In genomic region chr4:140150886-140151699, GRCh38 we compare ENCODE assay signal across 8 cellular contexts. TPM values are rescaled to one million over a fixed set of nuclear protein-coding genes. Genes with fewer than 3 reads are reported as not detected.
DNase-seq lines count a peak whose midpoint lies in the region; ATAC-seq and TF ChIP-seq lines count a peak whose summit lies in the region.

No MANE protein-coding gene starts in this region.

- peak overlapping the region; percentile 70 for H3K27ac Mint-ChIP-seq in central memory CD8-positive, alpha-beta T cell (ENCODE audit: low read depth)

- peaks cover 10% of the 10 kb centered on the region for H3K27me3 Mint-ChIP-seq in central memory CD8-positive, alpha-beta T cell

- POLR2A ChIA-PET in HEK293T (lab: Yijun Ruan, JAX) = interaction anchor here (0.6 to 3.0 kb wide), 27 partner anchors 9 to 193 kb away, joined by 3 to 14 read pairs (median 4); no protein-coding TSS in a partner anchor

- H3K4me1 Mint-ChIP-seq in central memory CD8-positive, alpha-beta T cell = peaks cover 27% of the 10 kb centered on the region

- peaks cover 20% of the 10 kb centered on the region for H3K36me3 Mint-ChIP-seq in central memory CD8-positive, alpha-beta T cell (ENCODE audit: insufficient read depth)

- CTCF ChIA-PET in HEK293T (lab: Yijun Ruan, JAX) = no interaction called here

- peak overlapping the region; percentile 90 for H3K4me3 Mint-ChIP-seq in central memory CD8-positive, alpha-beta T cell

- peak; percentile 34 for ATAC-seq in central memory CD8-positive, alpha-beta T cell (replicated peaks; ENCODE audit: extremely low read depth, poor library complexity, severe bottlenecking)
- ATAC-seq in HG03039 (IDR thresholded peaks at IDR 0.05; ENCODE audit: unreplicated experiment) = no peak

- DNase-seq in C1 segment of cervical spinal cord (lab: John Stamatoyannopoulos, UW) = peak; percentile 51 to 94 (median 81)
- DNase-seq in HEK293T (ENCODE audit: extremely low spot score) = peak; percentile 67
- DNase-seq in NCI-H460 (ENCODE audit: extremely low read depth, low read depth) = peak; percentile 88
- DNase-seq in activated CD4-positive, CD25-positive, alpha-beta regulatory T cell treated with anti-CD3 and anti-CD28 coated beads, Interleukin-2, amount 50 U/mL, for 16 hours (ENCODE audit: low read depth, low spot score) = peak; percentile 28
- DNase-seq in central memory CD8-positive, alpha-beta T cell (ENCODE audit: low spot score in 2 of 2) = peak; percentile 40 to 41
- DNase-seq in iPS-NIHi11 (ENCODE audit: low spot score) = peak; percentile 77
- DNase-seq in skeletal muscle cell (ENCODE audit: low read depth) = peak; percentile 78

- H3K4me3 ChIP-seq in skeletal muscle cell (ENCODE audit: low read depth, low read length) = peak overlapping the region; percentile 81

- H3K9me3 Mint-ChIP-seq in central memory CD8-positive, alpha-beta T cell = no peaks in the 10 kb centered on the region

TF ChIP-seq in HEK293T, 16 proteins besides CTCF, POLR2A, EP300 and RAD21:
- TF ChIP-seq HDGF (IDR thresholded peaks at IDR 0.05; ENCODE audit: borderline replicate concordance) (no peak), TARDBP (IDR thresholded peaks at IDR 0.05) (no peak), PKNOX1 (IDR thresholded peaks at IDR 0.05) (peak; percentile 42; the same call in 1 of the 2 replicates), LEF1 (IDR thresholded peaks at IDR 0.05; ENCODE audit: borderline replicate concordance) (no peak; the same call in 1 of the 2 replicates), SP1 (IDR thresholded peaks at IDR 0.05) (no peak), FOXK2 (IDR thresholded peaks at IDR 0.05) (no peak), FOXM1 (IDR thresholded peaks at IDR 0.05; ENCODE audit: borderline replicate concordance) (no peak), L3MBTL2 (conservative IDR thresholded peaks at IDR 0.05) (peak; percentile 70), NFRKB (IDR thresholded peaks at IDR 0.05) (no peak), ELF4 (IDR thresholded peaks at IDR 0.05) (no peak), FOXA1 (IDR thresholded peaks at IDR 0.05) (no peak)

RNA-seq across cellular contexts. Expression of gene MAML3, which starts 2.9 kb away (rescaled TPM):
- 12.0 and 14.8 TPM in 2 replicates for total RNA-seq in NCI-H460 (2014; rRNA removed; shearing (Covaris generic))
- 3.3 and 4.1 TPM in 2 replicates for polyA plus RNA-seq in NCI-H460 (2014; cell fraction: nucleus; rRNA removed)

Comparison
In these comparisons a context has a peak if more than half of its experiments do, and no peak if none do; other contexts are left out.
1. DNase-seq: peak in every context shown above with its lines; median percentile 88 in NCI-H460; 81 in C1 segment of cervical spinal cord; 78 in skeletal muscle cell; 77 in iPS-NIHi11; 67 in HEK293T; 40 in central memory CD8-positive, alpha-beta T cell; 28 in activated CD4-positive, CD25-positive, alpha-beta regulatory T cell treated with anti-CD3 and anti-CD28 coated beads, Interleukin-2, amount 50 U/mL, for 16 hours.